In the genomic region with DNA sequence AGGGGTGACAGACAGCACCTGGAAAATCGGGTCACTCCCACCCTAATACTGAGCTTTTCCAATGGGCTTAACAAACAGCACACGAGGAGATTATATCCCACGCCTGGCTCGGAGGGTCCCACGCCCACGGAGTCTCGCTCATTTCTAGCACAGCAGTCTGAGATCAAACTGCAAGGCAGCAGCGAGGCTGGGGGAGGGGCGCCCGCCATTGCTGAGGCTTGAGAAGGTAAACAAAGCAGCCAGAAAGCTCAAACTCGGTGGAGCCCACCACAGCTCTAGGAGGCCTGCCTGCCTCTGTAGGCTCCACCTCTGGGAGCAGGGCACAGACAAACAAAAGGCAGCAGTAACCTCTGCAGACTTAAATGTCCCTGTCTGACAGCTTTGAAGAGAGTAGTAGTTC, we compare ENCODE assay signal across 4 cellular contexts. TPM values are rescaled to one million over a fixed set of nuclear protein-coding genes. Genes with fewer than 3 reads are reported as not detected.
"Had no signal": no experiment of that assay in that cellular context is flagged by ENCODE, and none has a peak within 500 bp of the region (broad histone marks: within the 10 kb centered on the region; RNA-seq: fewer than 3 reads in every experiment).

No MANE protein-coding gene starts in this region.

RNA-seq across cellular contexts. Expression of a gene that starts 6.9 kb away (rescaled TPM):
- total RNA-seq: epithelial cell of proximal tubule, neural crest cell, osteocyte had no signal

RNA-seq across cellular contexts. Expression of a gene that starts 37.8 kb away (rescaled TPM):
- total RNA-seq: epithelial cell of proximal tubule, neural crest cell, osteocyte, RPMI7951 had no signal

RNA-seq across cellular contexts. Expression of a gene that starts 46.4 kb away (rescaled TPM):
- total RNA-seq: epithelial cell of proximal tubule, neural crest cell, osteocyte had no signal

RNA-seq across cellular contexts. Expression of a gene that starts 58.6 kb away (rescaled TPM):
- total RNA-seq: epithelial cell of proximal tubule, osteocyte, RPMI7951 had no signal
